ENCODE assay signal across 8 cellular contexts in genomic region chr4:71553605-71554004, GRCh38.
A peak's percentile ranks its signal among the peaks of the same experiment; 100 is the strongest.
DNase-seq lines count a peak whose midpoint lies in the region; ATAC-seq and TF ChIP-seq lines count a peak whose summit lies in the region.

No MANE protein-coding gene starts in this region.

- H3K4me3 Mint-ChIP-seq in activated naive CD8-positive, alpha-beta T cell treated with anti-CD3 and anti-CD28 coated beads for 36 hours: no peak overlapping the region

- intact Hi-C loops in Panc1 (cut with micrococcal nuclease; ENCODE audit: unreplicated experiment) (no loop called here), left cardiac atrium (cut with DNase I) (loop anchor here (2.0 to 5.0 kb wide), 3 partner anchors 326 to 369 kb away; no protein-coding TSS in a partner anchor), thyroid gland (cut with DNase I) (no loop called here)

- no TSS peak for BruUV-seq in Panc1 (replicated peaks; lab: Mats Ljungman, UMichigan)

- no peak overlapping the region for H2AFZ ChIP-seq in GM23248

- peaks cover 5% of the 10 kb centered on the region; the same call in 1 of the 2 replicates for H3F3A ChIP-seq in GM23248 (ENCODE audit: insufficient read depth)

- H3K4me3 ChIP-seq in AG09309 (ENCODE audit: control insufficient read depth, low read depth, low read length) (no peak overlapping the region), GM23248 (no peak overlapping the region), Panc1 (ENCODE audit: low read depth in 2 of 2, low read length in 2 of 2) (no peak overlapping the region), thyroid gland (replicated peaks in 1 of 3) (no peak overlapping the region)

- H3K9me2 ChIP-seq in GM23248 (ENCODE audit: insufficient read depth): no peaks in the 10 kb centered on the region

- no peaks in the 10 kb centered on the region for H3K27me3 ChIP-seq in GM23248 (replicated peaks; ENCODE audit: insufficient read depth)
- no peaks in the 10 kb centered on the region for H3K27me3 ChIP-seq in Panc1 (ENCODE audit: control insufficient read depth, insufficient read depth, low read length)
- no peaks in the 10 kb centered on the region for H3K27me3 ChIP-seq in thyroid gland

- TF ChIP-seq POLR2A in thyroid gland (IDR thresholded peaks at IDR 0.05): no peak

- H3K27ac ChIP-seq in GM23248 (no peak overlapping the region), Panc1 (ENCODE audit: low read length) (no peak overlapping the region), thyroid gland (no peak overlapping the region)

- H3K27ac Mint-ChIP-seq in activated naive CD8-positive, alpha-beta T cell treated with anti-CD3 and anti-CD28 coated beads for 36 hours: no peak overlapping the region

- H3K4me1 Mint-ChIP-seq in activated naive CD8-positive, alpha-beta T cell treated with anti-CD3 and anti-CD28 coated beads for 36 hours: no peaks in the 10 kb centered on the region

- H3K4me1 ChIP-seq in GM23248 (ENCODE audit: insufficient read depth) (peaks cover 10% of the 10 kb centered on the region), Panc1 (ENCODE audit: control insufficient read depth, insufficient read depth, low read length) (no peaks in the 10 kb centered on the region), thyroid gland (peaks cover 0 to 5% of the 10 kb centered on the region in 2 donors)

- in situ Hi-C loops in GM23248 (cut with MboI): loop anchor here (10.0 kb wide), 1 partner anchor 419 kb away; no protein-coding TSS in a partner anchor
- in situ Hi-C loops in Panc1 (cut with HindIII; ENCODE audit: low pct_unique_long_range_greater_than_20kb, low sequenced_read_pairs): no loop called here

- no peak overlapping the region for H3K4me2 ChIP-seq in GM23248 (ENCODE audit: unreplicated experiment)

- peaks cover 11% of the 10 kb centered on the region for H3K27me3 Mint-ChIP-seq in activated naive CD8-positive, alpha-beta T cell treated with anti-CD3 and anti-CD28 coated beads for 36 hours

- 22 to 26% methylated on average over 1 of the region's 1 CpG for WGBS in GM23248 (ENCODE audit: low coverage in 1 of 2, low lambda C conversion rate in 2 of 2, missing lambda C conversion rate in 2 of 2), 2 experiments
- WGBS in thyroid gland, 2 donors: 58 to 60% methylated on average over 1 of the region's 1 CpG

- H3K9ac ChIP-seq in GM23248: no peak overlapping the region

- POLR2A ChIA-PET in Panc1 (lab: Charles Lee): no interaction called here

- H3K9me3 ChIP-seq in GM23248 (ENCODE audit: low read depth): no peaks in the 10 kb centered on the region
- H3K9me3 ChIP-seq in Panc1 (ENCODE audit: control insufficient read depth, insufficient read depth, low read depth, low read length): no peaks in the 10 kb centered on the region
- no peaks in the 10 kb centered on the region for H3K9me3 ChIP-seq in thyroid gland

- DNase-seq in AG09309 (ENCODE audit: low read depth) (peak; percentile 52), GM23248 (peak; percentile 71), Panc1 (ENCODE audit: low read depth, low spot score) (no peak), left cardiac atrium (no peak), thyroid gland (peak in 1 of 2 donors; percentile 2)
- DNase-seq in stimulated activated CD4-positive, alpha-beta T cell treated with anti-CD3 and anti-CD28 coated beads, Interleukin-4, amount 100 ng/mL, for 4 hours: no peak
- DNase-seq in activated naive CD8-positive, alpha-beta T cell treated with anti-CD3 and anti-CD28 coated beads for 36 hours: no peak

- TF ChIP-seq CTCF in AG09309 (IDR thresholded peaks at IDR 0.05; ENCODE audit: control insufficient read depth, insufficient read depth, low read depth, low read length, missing control alignments) (peak; percentile 69), Panc1 (IDR thresholded peaks at IDR 0.05) (peak; percentile 10; the same call in 1 of the 2 replicates), thyroid gland (IDR thresholded peaks at IDR 0.05) (peak; percentile 28 to 72 (median 58))

- no peaks in the 10 kb centered on the region for H3K79me2 ChIP-seq in GM23248 (ENCODE audit: insufficient read depth)

- ATAC-seq in Panc1 (no peak), left cardiac atrium (peak; percentile 72 to 80), GM18861 (IDR thresholded peaks at IDR 0.05; ENCODE audit: unreplicated experiment) (no peak)

- no peaks in the 10 kb centered on the region for H3K36me3 ChIP-seq in GM23248 (ENCODE audit: low read depth)
- no peaks in the 10 kb centered on the region for H3K36me3 ChIP-seq in Panc1 (ENCODE audit: control insufficient read depth, insufficient read depth, low read length)
- no peaks in the 10 kb centered on the region for H3K36me3 ChIP-seq in thyroid gland

- CTCF ChIA-PET in Panc1 (lab: Charles Lee): no interaction called here

- H3K36me3 Mint-ChIP-seq in activated naive CD8-positive, alpha-beta T cell treated with anti-CD3 and anti-CD28 coated beads for 36 hours: no peaks in the 10 kb centered on the region

- no peaks in the 10 kb centered on the region for H3K9me3 Mint-ChIP-seq in activated naive CD8-positive, alpha-beta T cell treated with anti-CD3 and anti-CD28 coated beads for 36 hours

- H4K20me1 ChIP-seq in GM23248 (ENCODE audit: insufficient read depth): no peaks in the 10 kb centered on the region

Comparison
In these comparisons a context has a peak if more than half of its experiments do, and no peak if none do; other contexts are left out.
1. DNase-seq: peak in AG09309 (single experiment) and GM23248 (single experiment); none in Panc1 (single experiment), left cardiac atrium (single experiment), stimulated activated CD4-positive, alpha-beta T cell treated with anti-CD3 and anti-CD28 coated beads, Interleukin-4, amount 100 ng/mL, for 4 hours (0 of 2) and activated naive CD8-positive, alpha-beta T cell treated with anti-CD3 and anti-CD28 coated beads for 36 hours (single experiment).
2. CTCF ChIP-seq: peak in every context shown above with its lines; median percentile 69 in AG09309; 58 in thyroid gland; 10 in Panc1.
3. ATAC-seq: peak in left cardiac atrium (2 of 2); none in Panc1 (single experiment) and GM18861 (single experiment).
4. intact Hi-C loops: an anchor here in left cardiac atrium (2.0 to 5.0 kb wide); none called in Panc1 and thyroid gland.